In the genomic region with DNA sequence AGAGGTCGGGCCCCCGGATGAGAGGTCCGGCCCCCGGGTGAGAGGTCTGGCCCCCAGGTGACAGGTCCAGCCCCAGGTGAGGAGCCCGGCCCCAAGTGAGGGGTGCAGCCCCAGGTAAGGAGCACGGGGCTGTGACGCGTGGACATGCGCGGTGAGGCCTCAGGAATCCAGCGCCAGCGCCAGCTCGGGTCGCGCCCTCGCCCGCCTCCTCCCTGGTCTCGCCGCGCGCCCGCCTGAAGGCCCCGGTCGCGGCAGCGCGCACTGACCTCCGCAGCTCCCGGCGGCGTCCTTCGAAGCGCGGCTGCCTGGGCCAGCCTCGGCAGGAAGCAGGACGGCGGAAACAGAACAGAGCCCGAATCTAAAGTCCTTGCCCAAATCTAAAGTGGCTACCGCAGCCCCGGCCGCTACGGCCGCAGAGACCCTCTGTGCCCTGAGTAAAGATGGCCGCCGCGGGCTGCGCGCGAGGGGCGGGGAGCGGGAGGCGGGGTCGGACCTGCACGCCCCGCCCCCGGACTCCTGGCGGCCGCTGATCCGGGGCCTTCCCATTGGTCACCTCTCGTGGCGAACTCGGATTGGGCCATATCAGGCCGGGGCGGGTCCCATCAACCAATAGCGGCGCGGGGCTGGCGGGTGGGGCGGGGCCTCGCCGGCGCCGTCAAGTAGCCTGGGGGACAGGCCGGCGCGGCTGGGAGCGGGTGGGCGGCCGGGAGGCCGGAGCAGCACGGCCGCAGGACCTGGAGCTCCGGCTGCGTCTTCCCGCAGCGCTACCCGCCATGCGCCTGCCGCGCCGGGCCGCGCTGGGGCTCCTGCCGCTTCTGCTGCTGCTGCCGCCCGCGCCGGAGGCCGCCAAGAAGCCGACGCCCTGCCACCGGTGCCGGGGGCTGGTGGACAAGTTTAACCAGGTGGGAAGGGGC, we compare ENCODE assay signal across 9 cellular contexts. TPM values are rescaled to one million over a fixed set of nuclear protein-coding genes. Genes with fewer than 3 reads are reported as not detected.
DNase-seq lines count a peak whose midpoint lies in the region; ATAC-seq, FAIRE-seq and TF ChIP-seq lines count a peak whose summit lies in the region.
"Had no signal": no experiment of that assay in that cellular context is flagged by ENCODE, and none has a peak within 500 bp of the region (broad histone marks: within the 10 kb centered on the region; RNA-seq: fewer than 3 reads in every experiment).

A gene (minus strand): TSS at position 442 of the 914 bp plus-strand sequence. CDS start 4,673 bp downstream, outside the sequence.
A gene with protein sequence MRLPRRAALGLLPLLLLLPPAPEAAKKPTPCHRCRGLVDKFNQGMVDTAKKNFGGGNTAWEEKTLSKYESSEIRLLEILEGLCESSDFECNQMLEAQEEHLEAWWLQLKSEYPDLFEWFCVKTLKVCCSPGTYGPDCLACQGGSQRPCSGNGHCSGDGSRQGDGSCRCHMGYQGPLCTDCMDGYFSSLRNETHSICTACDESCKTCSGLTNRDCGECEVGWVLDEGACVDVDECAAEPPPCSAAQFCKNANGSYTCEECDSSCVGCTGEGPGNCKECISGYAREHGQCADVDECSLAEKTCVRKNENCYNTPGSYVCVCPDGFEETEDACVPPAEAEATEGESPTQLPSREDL (plus strand): TSS at position 638 of the 914 bp plus-strand sequence. CDS start 136 bp downstream, at position 774.

- peaks cover 12% of the 10 kb centered on the region for H3K79me2 ChIP-seq in keratinocyte (ENCODE audit: control insufficient read depth, insufficient read depth, low read length)

- dilution Hi-C loops in keratinocyte (cut with MboI; ENCODE audit: extremely low pct_ligation_motif_present, low sequenced_read_pairs) = no loop called here

- no peaks in the 10 kb centered on the region for H3K27me3 ChIP-seq in keratinocyte (ENCODE audit: control insufficient read depth, extremely low read depth, insufficient read depth, low read length)

- peak within 1 kb of the TSS; percentile 84 for H3K4me2 ChIP-seq in keratinocyte (ENCODE audit: control insufficient read depth, extremely low read depth, insufficient read depth, low read depth, low read length)

- peaks cover 10% of the 10 kb centered on the region for H3K4me1 ChIP-seq in keratinocyte (ENCODE audit: control insufficient read depth, extremely low read depth, insufficient read depth, low read length)

- peak within 1 kb of the TSS; percentile 89 for H2AFZ ChIP-seq in keratinocyte (ENCODE audit: control insufficient read depth, low read length)

- H3K9me3 ChIP-seq in keratinocyte (ENCODE audit: control insufficient read depth, low read depth, low read length) = no peaks in the 10 kb centered on the region

- H3K9me1 ChIP-seq in keratinocyte (ENCODE audit: control insufficient read depth, extremely low read depth, insufficient read depth, low read length) = no peaks in the 10 kb centered on the region

- H3K4me3 ChIP-seq in keratinocyte (ENCODE audit: control insufficient read depth in 2 of 3, extremely low read depth in 1 of 3, insufficient read depth in 2 of 3, low read depth in 1 of 3, low read length in 3 of 3) = peak within 1 kb of the TSS; percentile 78 to 87 (median 83)

- H3K36me3 ChIP-seq in keratinocyte (ENCODE audit: control insufficient read depth in 2 of 2, extremely low read depth in 1 of 2, insufficient read depth in 2 of 2, low read length in 2 of 2) = peaks cover 8 to 18% of the 10 kb centered on the region in 2 experiments

- no peaks in the 10 kb centered on the region for H4K20me1 ChIP-seq in keratinocyte (ENCODE audit: control insufficient read depth, extremely low read depth, insufficient read depth, low read length)

- peak; percentile 99 for DNase-seq in AG20443 (ENCODE audit: low spot score)
- peak; percentile 90 for DNase-seq in NCI-H460 (ENCODE audit: extremely low read depth, low read depth)
- peak; percentile 96 for DNase-seq in activated CD4-positive, CD25-positive, alpha-beta regulatory T cell treated with anti-CD3 and anti-CD28 coated beads, Interleukin-2, amount 50 U/mL, for 72 hours
- peak; percentile 97 for DNase-seq in cerebellar cortex (ENCODE audit: low spot score)
- DNase-seq in keratinocyte (ENCODE audit: low read depth, low spot score) = peak; percentile 73
- DNase-seq in stimulated activated CD4-positive, alpha-beta T cell treated with anti-CD3 and anti-CD28 coated beads, Interleukin-12 subunit alpha, Interleukin-12 subunit beta, amount 100 ng/mL, for 48 hours (ENCODE audit: low read depth in 2 of 3, low spot score in 1 of 3) = peak; percentile 94 to 96 (median 96)

- peak within 1 kb of the TSS; percentile 85 for H3K9ac ChIP-seq in keratinocyte (ENCODE audit: control insufficient read depth, extremely low read depth, insufficient read depth, low read length)

- TF ChIP-seq CTCF in keratinocyte (optimal IDR thresholded peaks at IDR 0.05 in 1 of 3, IDR thresholded peaks at IDR 0.05 in 1 of 3, conservative IDR thresholded peaks at IDR 0.05 in 1 of 3; ENCODE audit: extremely low read depth in 1 of 3, insufficient read depth in 2 of 3, low read length in 3 of 3) = no peak

- ATAC-seq in GM19035 (IDR thresholded peaks at IDR 0.05; ENCODE audit: unreplicated experiment) (peak; percentile 83), HG03342 (IDR thresholded peaks at IDR 0.05; ENCODE audit: unreplicated experiment) (peak; percentile 85)

- peak within 1 kb of the TSS; percentile 77 for H3K27ac ChIP-seq in keratinocyte (ENCODE audit: control insufficient read depth, insufficient read depth, low read length)

- peak; percentile 13 for FAIRE-seq in keratinocyte (lab: Jason Lieb, UNC)
- FAIRE-seq: colon had no signal

RNA-seq across cellular contexts. Expression of the first gene that starts in this region (rescaled TPM):
- 10.7 and 12.9 TPM in 2 replicates for total RNA-seq in NCI-H460 (2014; rRNA removed; shearing (Covaris generic))
- 21.0 and 24.1 TPM in 2 replicates for polyA plus RNA-seq in NCI-H460 (2014; cell fraction: nucleus; rRNA removed)
- 6.3 to 9.0 TPM (median 7.1 TPM) in 3 replicates for polyA plus RNA-seq in keratinocyte
- polyA plus RNA-seq in keratinocyte (2011; ENCODE audit: low read depth) = 3.2 TPM
- 3.0 and 6.0 TPM in 2 replicates for polyA plus RNA-seq in keratinocyte (2011; cell fraction: cytosol; rRNA removed)
- polyA plus RNA-seq in keratinocyte (2011; cell fraction: nucleus; rRNA removed) = 10.5 and 14.2 TPM in 2 replicates
- 5.7 and 10.1 TPM in 2 replicates for polyA plus RNA-seq in keratinocyte (2012; ENCODE audit: low replicate concordance)
- 3.4 to 13.9 TPM (median 4.5 TPM) in 3 replicates for polyA minus RNA-seq in keratinocyte
- polyA minus RNA-seq in keratinocyte (2011; cell fraction: cytosol; rRNA and poly(A)+ RNA removed) = 12.5 TPM
- polyA minus RNA-seq in keratinocyte (2011; cell fraction: nucleus; rRNA and poly(A)+ RNA removed) = 6.2 and 6.9 TPM in 2 replicates

RNA-seq across cellular contexts. Expression of the second gene that starts in this region (rescaled TPM):
- 23.4 and 25.9 TPM in 2 replicates for total RNA-seq in NCI-H460 (2014; rRNA removed; shearing (Covaris generic))
- polyA plus RNA-seq in NCI-H460 (2014; cell fraction: nucleus; rRNA removed) = 87.1 and 103 TPM in 2 replicates
- polyA plus RNA-seq in keratinocyte = 26.0 to 51.4 TPM (median 33.5 TPM) in 3 replicates
- 30.5 TPM for polyA plus RNA-seq in keratinocyte (2011; ENCODE audit: low read depth)
- polyA plus RNA-seq in keratinocyte (2011; cell fraction: cytosol; rRNA removed) = 17.8 and 33.2 TPM in 2 replicates
- polyA plus RNA-seq in keratinocyte (2011; cell fraction: nucleus; rRNA removed) = 58.9 and 65.6 TPM in 2 replicates
- 18.0 and 48.4 TPM in 2 replicates for polyA plus RNA-seq in keratinocyte (2012; ENCODE audit: low replicate concordance)
- 8.8 to 16.5 TPM (median 10.5 TPM) in 3 replicates for polyA minus RNA-seq in keratinocyte
- 21.9 TPM for polyA minus RNA-seq in keratinocyte (2011; cell fraction: cytosol; rRNA and poly(A)+ RNA removed)
- 8.8 and 10.9 TPM in 2 replicates for polyA minus RNA-seq in keratinocyte (2011; cell fraction: nucleus; rRNA and poly(A)+ RNA removed)

Comparison
In these comparisons a context has a peak if more than half of its experiments do, and no peak if none do; other contexts are left out.
1. Peak in every context shown above with its lines: DNase-seq, ATAC-seq, H3K4me3 ChIP-seq and H3K27ac ChIP-seq.